In genomic region chr17:1491406-1492248, GRCh38 we compare ENCODE assay signal across 7 cellular contexts. TPM values are rescaled to one million over a fixed set of nuclear protein-coding genes. Genes with fewer than 3 reads are reported as not detected.
DNase-seq lines count a peak whose midpoint lies in the region; ATAC-seq, FAIRE-seq and TF ChIP-seq lines count a peak whose summit lies in the region.

No MANE protein-coding gene starts in this region.

- H3K4me2 ChIP-seq in hepatocyte = peak overlapping the region; percentile 99

- ATAC-seq in HG03097 (IDR thresholded peaks at IDR 0.05; ENCODE audit: low FRiP score, unreplicated experiment) = no peak

- no peak for FAIRE-seq in H54 (lab: Jason Lieb, UNC)

- peak overlapping the region; percentile 83 for H2AFZ ChIP-seq in hepatocyte

- H4K20me1 ChIP-seq in hepatocyte (ENCODE audit: insufficient read depth, poor library complexity, severe bottlenecking) = no peaks in the 10 kb centered on the region

- peaks cover 26% of the 10 kb centered on the region for H3K79me2 ChIP-seq in hepatocyte

- TF ChIP-seq CTCF in hepatocyte (IDR thresholded peaks at IDR 0.05; ENCODE audit: poor library complexity) = no peak

- H3K4me3 ChIP-seq in GM08714 (ENCODE audit: low read length) (peak overlapping the region; percentile 88; the same call in 1 of the 2 replicates), NT2/D1 (ENCODE audit: insufficient read length, low read depth) (peak overlapping the region; percentile 56), hepatocyte (peak overlapping the region; percentile 70)

- peaks cover 16% of the 10 kb centered on the region for H3K4me1 ChIP-seq in NT2/D1 (ENCODE audit: insufficient read depth, insufficient read length)
- peaks cover 40% of the 10 kb centered on the region for H3K4me1 ChIP-seq in hepatocyte (ENCODE audit: insufficient read depth)

- H3K36me3 ChIP-seq in NT2/D1 (ENCODE audit: insufficient read depth, insufficient read length, low read length) (peaks cover 16% of the 10 kb centered on the region), hepatocyte (replicated peaks; ENCODE audit: insufficient read depth, low read depth) (no peaks in the 10 kb centered on the region)

- H3K9ac ChIP-seq in NT2/D1 (ENCODE audit: insufficient read length, low read depth) = peak overlapping the region; percentile 74

- peaks cover 7% of the 10 kb centered on the region for H3K27me3 ChIP-seq in NT2/D1 (ENCODE audit: insufficient read depth, insufficient read length)
- no peaks in the 10 kb centered on the region for H3K27me3 ChIP-seq in hepatocyte

- 8% methylated on average over 22 of the region's 99 CpGs for WGBS in hepatocyte (ENCODE audit: low lambda C conversion rate, missing lambda C conversion rate)

- no peak for TF ChIP-seq POLR2A in H54 (IDR thresholded peaks at IDR 0.05; ENCODE audit: low read depth, low read length)

- no peaks in the 10 kb centered on the region for H3K9me2 ChIP-seq in hepatocyte (replicated peaks; ENCODE audit: insufficient read depth)

- DNase-seq in H54 (ENCODE audit: insufficient read length, low spot score) = peak; percentile 82
- DNase-seq in NT2/D1 (ENCODE audit: low read depth, low spot score) = no peak
- DNase-seq in hepatocyte (ENCODE audit: low spot score) = peak; percentile 88
- DNase-seq in retina = peak; percentile 55

- no peaks in the 10 kb centered on the region for H3K9me3 ChIP-seq in NT2/D1 (ENCODE audit: insufficient read depth, low read length)
- H3K9me3 ChIP-seq in hepatocyte (ENCODE audit: low read depth) = no peaks in the 10 kb centered on the region

- H3K27ac ChIP-seq in angular gyrus (ENCODE audit: low read depth, low read length) = peak overlapping the region; percentile 29
- peak overlapping the region; percentile 88 for H3K27ac ChIP-seq in hepatocyte

RNA-seq across cellular contexts. Expression of gene MYO1C, which starts 0.9 kb away (rescaled TPM):
- 74.4 and 76.8 TPM in 2 replicates for total RNA-seq in hepatocyte
- polyA plus RNA-seq in hepatocyte = 85.3 and 92.3 TPM in 2 replicates

RNA-seq across cellular contexts. Expression of gene INPP5K, which starts 24.8 kb away (rescaled TPM):
- 34.7 and 48.4 TPM in 2 replicates for total RNA-seq in hepatocyte
- polyA plus RNA-seq in hepatocyte = 33.5 and 40.4 TPM in 2 replicates

RNA-seq across cellular contexts. Expression of gene CRK, which starts 35.6 kb away (rescaled TPM):
- total RNA-seq in hepatocyte = 66.7 and 72.1 TPM in 2 replicates
- polyA plus RNA-seq in hepatocyte = 66.5 and 69.2 TPM in 2 replicates
